Comparison of ENCODE assay signal across 20 cellular contexts in genomic region chrX:6120329-6120728, GRCh38.
A peak's percentile ranks its signal among the peaks of the same experiment; 100 is the strongest.
DNase-seq lines count a peak whose midpoint lies in the region; ATAC-seq lines count a peak whose summit lies in the region.
"Had no signal": no experiment of that assay in that cellular context is flagged by ENCODE, and none has a peak within 500 bp of the region (broad histone marks: within the 10 kb centered on the region; RNA-seq: fewer than 3 reads in every experiment).

No MANE protein-coding gene starts in this region.

- H3K36me3 Mint-ChIP-seq in activated naive CD4-positive, alpha-beta T cell treated with anti-CD3 and anti-CD28 coated beads, Interleukin-2, amount 50 U/mL, for 72 hours, result no peaks in the 10 kb centered on the region
- H3K36me3 Mint-ChIP-seq: CD8-positive, alpha-beta T cell; IgD-negative memory B cell had no signal

- no peaks in the 10 kb centered on the region for H3K9me3 Mint-ChIP-seq in activated naive CD4-positive, alpha-beta T cell treated with anti-CD3 and anti-CD28 coated beads, Interleukin-2, amount 50 U/mL, for 72 hours
- H3K9me3 Mint-ChIP-seq: CD8-positive, alpha-beta T cell; GM23338 had no signal

- no peak overlapping the region for H3K27ac Mint-ChIP-seq in activated naive CD4-positive, alpha-beta T cell treated with anti-CD3 and anti-CD28 coated beads, Interleukin-2, amount 50 U/mL, for 72 hours
- H3K27ac Mint-ChIP-seq: B cell; CD8-positive, alpha-beta T cell; GM23338; HFFc6; IgD-negative memory B cell had no signal

- peak; percentile 74 for DNase-seq in NCI-H82 (lab: John Stamatoyannopoulos, UW)
- no peak for DNase-seq in NCI-H82 treated with DMSO at 0.1 percent for 48 hours (lab: John Stamatoyannopoulos, UW; ENCODE audit: unreplicated experiment)
- DNase-seq in NCI-H524 treated with DMSO at 0.1 percent for 48 hours (lab: John Stamatoyannopoulos, UW), result peak; percentile 63
- no peak for DNase-seq in activated naive CD4-positive, alpha-beta T cell treated with anti-CD3 and anti-CD28 coated beads, Interleukin-2, amount 50 U/mL, for 72 hours (ENCODE audit: low spot score in 2 of 2)
- DNase-seq: Calu3; CD8-positive, alpha-beta T cell; DMS 273 treated with DMSO at 0.1 percent for 48 hours; DMS53; DND-41; EL; HFFc6 had no signal

- ATAC-seq in esophagus mucosa (peak; percentile 59), HG03108 (IDR thresholded peaks at IDR 0.05; ENCODE audit: unreplicated experiment) (no peak), GM21423 (IDR thresholded peaks at IDR 0.05; ENCODE audit: unreplicated experiment) (no peak)
- no peak for ATAC-seq in activated naive CD4-positive, alpha-beta T cell treated with anti-CD3 and anti-CD28 coated beads, Interleukin-2, amount 50 U/mL, for 72 hours
- ATAC-seq: CD8-positive, alpha-beta T cell; GM12878; GM23338; HCT116; HepG2 had no signal

Comparison
In these comparisons a context has a peak if more than half of its experiments do, and no peak if none do; other contexts are left out.
1. DNase-seq: peak in NCI-H82 (single experiment) and NCI-H524 treated with DMSO at 0.1 percent for 48 hours (single experiment); none in NCI-H82 treated with DMSO at 0.1 percent for 48 hours (single experiment) and activated naive CD4-positive, alpha-beta T cell treated with anti-CD3 and anti-CD28 coated beads, Interleukin-2, amount 50 U/mL, for 72 hours (0 of 2).